ENCODE assay signal across 15 cellular contexts in the genomic region with DNA sequence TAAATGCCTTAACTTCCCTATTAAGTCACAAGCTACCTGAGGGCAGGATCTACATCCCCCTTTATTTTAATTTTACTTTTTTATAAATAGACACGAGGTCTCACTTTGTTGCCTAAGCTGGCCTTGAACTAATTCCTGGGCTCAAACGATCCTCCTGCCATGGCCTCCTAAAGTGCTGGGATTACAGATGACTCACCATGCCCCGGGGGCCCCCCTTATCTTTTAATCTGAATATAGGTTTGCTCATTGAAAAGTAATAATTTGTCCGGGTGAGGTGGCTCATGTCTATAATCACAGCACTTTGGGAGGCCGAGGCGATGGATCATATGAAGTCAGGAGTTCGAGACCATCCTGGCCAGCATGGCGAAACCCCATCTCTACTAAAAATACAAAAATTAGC. TPM values are rescaled to one million over a fixed set of nuclear protein-coding genes. Genes with fewer than 3 reads are reported as not detected.
DNase-seq lines count a peak whose midpoint lies in the region; ATAC-seq and TF ChIP-seq lines count a peak whose summit lies in the region.
"Had no signal": no experiment of that assay in that cellular context is flagged by ENCODE, and none has a peak within 500 bp of the region (broad histone marks: within the 10 kb centered on the region; RNA-seq: fewer than 3 reads in every experiment).

No MANE protein-coding gene starts in this region.

- H3K4me3 ChIP-seq in GM23338 = peak overlapping the region; percentile 38; the same call in 1 of the 2 replicates

- H3K79me2 ChIP-seq in GM23338 (replicated peaks; ENCODE audit: insufficient read depth) = peaks cover 26% of the 10 kb centered on the region

- H3K27ac ChIP-seq in 22Rv1 = peak overlapping the region; percentile 96
- H3K27ac ChIP-seq in GM23338 (ENCODE audit: low read depth) = peak overlapping the region; percentile 91

- H3F3A ChIP-seq in GM23338 (replicated peaks; ENCODE audit: low read depth) = peaks cover 42% of the 10 kb centered on the region

- H3K4me1 ChIP-seq in GM23338 (ENCODE audit: insufficient read depth) = peaks cover 57% of the 10 kb centered on the region

- no peaks in the 10 kb centered on the region for H3K9me2 ChIP-seq in GM23338 (ENCODE audit: insufficient read depth)

- TF ChIP-seq CTCF in 22Rv1 (IDR thresholded peaks at IDR 0.05) (no peak), GM23338 (conservative IDR thresholded peaks at IDR 0.05; ENCODE audit: low read depth in 2 of 2) (no peak)

- ATAC-seq in GM23338 (no peak), GM18907 (IDR thresholded peaks at IDR 0.05; ENCODE audit: unreplicated experiment) (no peak), HG02884 (IDR thresholded peaks at IDR 0.05; ENCODE audit: unreplicated experiment) (no peak)
- ATAC-seq in activated T-helper 17 cell treated with anti-CD3 and anti-CD28 coated beads, Interleukin-2, amount 50 U/mL, for 72 hours (replicated peaks) = no peak

- intact Hi-C loops in posterior vena cava (cut with DNase I) = no loop called here

- peaks cover 31% of the 10 kb centered on the region for H3K27me3 Mint-ChIP-seq in GM23338 (ENCODE audit: insufficient read depth, low read depth, poor library complexity)
- H3K27me3 Mint-ChIP-seq in activated T-helper 17 cell treated with anti-CD3 and anti-CD28 coated beads, Interleukin-2, amount 50 U/mL, for 72 hours = no peaks in the 10 kb centered on the region

- H3K27ac Mint-ChIP-seq in GM23338 = 0 out of 2 replicates have a peak overlapping the region, but pooled peaks have one; percentile 59
- peak overlapping the region; percentile 20 for H3K27ac Mint-ChIP-seq in activated T-helper 17 cell treated with anti-CD3 and anti-CD28 coated beads, Interleukin-2, amount 50 U/mL, for 72 hours

- no peaks in the 10 kb centered on the region for H3K27me3 ChIP-seq in GM23338 (ENCODE audit: insufficient read depth)

- no peak overlapping the region; the same call in 2 of the 3 replicates for H3K4me3 Mint-ChIP-seq in GM23338
- no peak overlapping the region for H3K4me3 Mint-ChIP-seq in activated T-helper 17 cell treated with anti-CD3 and anti-CD28 coated beads, Interleukin-2, amount 50 U/mL, for 72 hours
- H3K4me3 Mint-ChIP-seq: CD14-positive monocyte had no signal

- H3K9me3 Mint-ChIP-seq in GM23338 = no peaks in the 10 kb centered on the region
- no peaks in the 10 kb centered on the region for H3K9me3 Mint-ChIP-seq in activated T-helper 17 cell treated with anti-CD3 and anti-CD28 coated beads, Interleukin-2, amount 50 U/mL, for 72 hours
- H3K9me3 Mint-ChIP-seq: CD14-positive monocyte had no signal

- H3K36me3 Mint-ChIP-seq in GM23338 (ENCODE audit: low read depth) = peaks cover 82% of the 10 kb centered on the region
- H3K36me3 Mint-ChIP-seq in activated T-helper 17 cell treated with anti-CD3 and anti-CD28 coated beads, Interleukin-2, amount 50 U/mL, for 72 hours (ENCODE audit: low read depth) = peaks cover 4% of the 10 kb centered on the region

- H3K4me2 ChIP-seq in GM23338 = peak overlapping the region; percentile 64

- H4K20me1 ChIP-seq in GM23338 (replicated peaks; ENCODE audit: insufficient read depth) = 0 out of 2 replicates have a peak, but pooled peaks cover 14% of the 10 kb centered on the region

- H2AFZ ChIP-seq in GM23338 = no peak overlapping the region

- DNase-seq in GM23338 (ENCODE audit: low spot score) = no peak
- peak; percentile 36 for DNase-seq in posterior vena cava (ENCODE audit: low spot score)
- DNase-seq in GF-D8 (lab: John Stamatoyannopoulos, UW) = no peak
- DNase-seq: AML-193, H7, NCI-H2029, NCI-H2171, NCI-H446, NCI-H69, SIG-M5 had no signal

- peaks cover 75% of the 10 kb centered on the region for H3K4me1 Mint-ChIP-seq in GM23338
- peaks cover 6% of the 10 kb centered on the region for H3K4me1 Mint-ChIP-seq in activated T-helper 17 cell treated with anti-CD3 and anti-CD28 coated beads, Interleukin-2, amount 50 U/mL, for 72 hours

- H3K36me3 ChIP-seq in GM23338 (ENCODE audit: insufficient read depth) = peaks cover 19% of the 10 kb centered on the region; the same call in 1 of the 2 replicates

TF ChIP-seq in GM23338, 12 proteins besides CTCF, POLR2A, EP300 and RAD21 (continues in another document):
- TF ChIP-seq, protein P1, sequence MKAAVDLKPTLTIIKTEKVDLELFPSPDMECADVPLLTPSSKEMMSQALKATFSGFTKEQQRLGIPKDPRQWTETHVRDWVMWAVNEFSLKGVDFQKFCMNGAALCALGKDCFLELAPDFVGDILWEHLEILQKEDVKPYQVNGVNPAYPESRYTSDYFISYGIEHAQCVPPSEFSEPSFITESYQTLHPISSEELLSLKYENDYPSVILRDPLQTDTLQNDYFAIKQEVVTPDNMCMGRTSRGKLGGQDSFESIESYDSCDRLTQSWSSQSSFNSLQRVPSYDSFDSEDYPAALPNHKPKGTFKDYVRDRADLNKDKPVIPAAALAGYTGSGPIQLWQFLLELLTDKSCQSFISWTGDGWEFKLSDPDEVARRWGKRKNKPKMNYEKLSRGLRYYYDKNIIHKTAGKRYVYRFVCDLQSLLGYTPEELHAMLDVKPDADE (IDR thresholded peaks at IDR 0.05) = no peak
- TF ChIP-seq ZNF114 (CRISPR knock-in tag; IDR thresholded peaks at IDR 0.05) = no peak
- no peak for TF ChIP-seq CREB1 (CRISPR knock-in tag; IDR thresholded peaks at IDR 0.05; ENCODE audit: low read depth)
- TF ChIP-seq NANOG (IDR thresholded peaks at IDR 0.05; ENCODE audit: borderline replicate concordance) = no peak
- TF ChIP-seq JUNB (IDR thresholded peaks at IDR 0.05; ENCODE audit: unreplicated experiment) = no peak
- TF ChIP-seq ZNF331 (CRISPR knock-in tag; IDR thresholded peaks at IDR 0.05; ENCODE audit: low read depth) = no peak
- TF ChIP-seq, protein P2, sequence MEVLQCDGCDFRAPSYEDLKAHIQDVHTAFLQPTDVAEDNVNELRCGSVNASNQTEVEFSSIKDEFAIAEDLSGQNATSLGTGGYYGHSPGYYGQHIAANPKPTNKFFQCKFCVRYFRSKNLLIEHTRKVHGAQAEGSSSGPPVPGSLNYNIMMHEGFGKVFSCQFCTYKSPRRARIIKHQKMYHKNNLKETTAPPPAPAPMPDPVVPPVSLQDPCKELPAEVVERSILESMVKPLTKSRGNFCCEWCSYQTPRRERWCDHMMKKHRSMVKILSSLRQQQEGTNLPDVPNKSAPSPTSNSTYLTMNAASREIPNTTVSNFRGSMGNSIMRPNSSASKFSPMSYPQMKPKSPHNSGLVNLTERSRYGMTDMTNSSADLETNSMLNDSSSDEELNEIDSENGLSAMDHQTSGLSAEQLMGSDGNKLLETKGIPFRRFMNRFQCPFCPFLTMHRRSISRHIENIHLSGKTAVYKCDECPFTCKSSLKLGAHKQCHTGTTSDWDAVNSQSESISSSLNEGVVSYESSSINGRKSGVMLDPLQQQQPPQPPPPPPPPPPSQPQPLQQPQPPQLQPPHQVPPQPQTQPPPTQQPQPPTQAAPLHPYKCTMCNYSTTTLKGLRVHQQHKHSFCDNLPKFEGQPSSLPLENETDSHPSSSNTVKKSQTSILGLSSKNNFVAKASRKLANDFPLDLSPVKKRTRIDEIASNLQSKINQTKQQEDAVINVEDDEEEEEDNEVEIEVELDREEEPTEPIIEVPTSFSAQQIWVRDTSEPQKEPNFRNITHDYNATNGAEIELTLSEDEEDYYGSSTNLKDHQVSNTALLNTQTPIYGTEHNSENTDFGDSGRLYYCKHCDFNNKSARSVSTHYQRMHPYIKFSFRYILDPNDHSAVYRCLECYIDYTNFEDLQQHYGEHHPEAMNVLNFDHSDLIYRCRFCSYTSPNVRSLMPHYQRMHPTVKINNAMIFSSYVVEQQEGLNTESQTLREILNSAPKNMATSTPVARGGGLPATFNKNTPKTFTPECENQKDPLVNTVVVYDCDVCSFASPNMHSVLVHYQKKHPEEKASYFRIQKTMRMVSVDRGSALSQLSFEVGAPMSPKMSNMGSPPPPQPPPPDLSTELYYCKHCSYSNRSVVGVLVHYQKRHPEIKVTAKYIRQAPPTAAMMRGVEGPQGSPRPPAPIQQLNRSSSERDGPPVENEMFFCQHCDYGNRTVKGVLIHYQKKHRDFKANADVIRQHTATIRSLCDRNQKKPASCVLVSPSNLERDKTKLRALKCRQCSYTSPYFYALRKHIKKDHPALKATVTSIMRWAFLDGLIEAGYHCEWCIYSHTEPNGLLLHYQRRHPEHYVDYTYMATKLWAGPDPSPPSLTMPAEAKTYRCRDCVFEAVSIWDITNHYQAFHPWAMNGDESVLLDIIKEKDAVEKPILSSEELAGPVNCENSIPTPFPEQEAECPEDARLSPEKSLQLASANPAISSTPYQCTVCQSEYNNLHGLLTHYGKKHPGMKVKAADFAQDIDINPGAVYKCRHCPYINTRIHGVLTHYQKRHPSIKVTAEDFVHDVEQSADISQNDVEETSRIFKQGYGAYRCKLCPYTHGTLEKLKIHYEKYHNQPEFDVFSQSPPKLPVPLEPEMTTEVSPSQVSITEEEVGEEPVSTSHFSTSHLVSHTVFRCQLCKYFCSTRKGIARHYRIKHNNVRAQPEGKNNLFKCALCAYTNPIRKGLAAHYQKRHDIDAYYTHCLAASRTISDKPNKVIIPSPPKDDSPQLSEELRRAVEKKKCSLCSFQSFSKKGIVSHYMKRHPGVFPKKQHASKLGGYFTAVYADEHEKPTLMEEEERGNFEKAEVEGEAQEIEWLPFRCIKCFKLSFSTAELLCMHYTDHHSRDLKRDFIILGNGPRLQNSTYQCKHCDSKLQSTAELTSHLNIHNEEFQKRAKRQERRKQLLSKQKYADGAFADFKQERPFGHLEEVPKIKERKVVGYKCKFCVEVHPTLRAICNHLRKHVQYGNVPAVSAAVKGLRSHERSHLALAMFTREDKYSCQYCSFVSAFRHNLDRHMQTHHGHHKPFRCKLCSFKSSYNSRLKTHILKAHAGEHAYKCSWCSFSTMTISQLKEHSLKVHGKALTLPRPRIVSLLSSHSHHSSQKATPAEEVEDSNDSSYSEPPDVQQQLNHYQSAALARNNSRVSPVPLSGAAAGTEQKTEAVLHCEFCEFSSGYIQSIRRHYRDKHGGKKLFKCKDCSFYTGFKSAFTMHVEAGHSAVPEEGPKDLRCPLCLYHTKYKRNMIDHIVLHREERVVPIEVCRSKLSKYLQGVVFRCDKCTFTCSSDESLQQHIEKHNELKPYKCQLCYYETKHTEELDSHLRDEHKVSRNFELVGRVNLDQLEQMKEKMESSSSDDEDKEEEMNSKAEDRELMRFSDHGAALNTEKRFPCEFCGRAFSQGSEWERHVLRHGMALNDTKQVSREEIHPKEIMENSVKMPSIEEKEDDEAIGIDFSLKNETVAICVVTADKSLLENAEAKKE (CRISPR knock-in tag; IDR thresholded peaks at IDR 0.05) = no peak
- TF ChIP-seq EZH2phosphoT487 (IDR thresholded peaks at IDR 0.05; ENCODE audit: unreplicated experiment) = no peak

RNA-seq across cellular contexts. Expression of a gene that starts 14.2 kb away (rescaled TPM):
- 126 and 149 TPM in 2 replicates for total RNA-seq in GM23338 (2014; rRNA removed; shearing (Covaris generic))
- polyA plus RNA-seq in GM23338 (2016; fragmentation: Nextera tagmentation; extraction: Ambion mirVana) = 93.1 and 97.2 TPM in 2 replicates
- under 1 TPM; 0.56 to 0.61 TPM for total RNA-seq in activated T-helper 17 cell treated with anti-CD3 and anti-CD28 coated beads, Interleukin-2, amount 50 U/mL, for 72 hours
- total RNA-seq in posterior vena cava = 1 to 10 TPM in 1 of 2 donors, under 1 TPM in 1; 0.48 to 1.3 TPM
- polyA plus RNA-seq: CD14-positive monocyte had no signal

RNA-seq across cellular contexts. Expression of a gene that starts 48.2 kb away (rescaled TPM):
- total RNA-seq in GM23338 (2014; rRNA removed; shearing (Covaris generic)) = 27.3 and 35.3 TPM in 2 replicates
- polyA plus RNA-seq in GM23338 (2016; fragmentation: Nextera tagmentation; extraction: Ambion mirVana) = 81.1 and 89.2 TPM in 2 replicates
- 10 to 100 TPM; 34.0 to 51.1 TPM for total RNA-seq in activated T-helper 17 cell treated with anti-CD3 and anti-CD28 coated beads, Interleukin-2, amount 50 U/mL, for 72 hours
- 10 to 100 TPM; 35.2 to 45.2 TPM for total RNA-seq in posterior vena cava

Comparison
In these comparisons a context has a peak if more than half of its experiments do, and no peak if none do; other contexts are left out.
1. RNA of a gene that starts 14.2 kb away (total RNA-seq): 126 to 149 TPM in GM23338; 0.48 to 1.3 TPM in posterior vena cava and 0.56 to 0.61 TPM in activated T-helper 17 cell treated with anti-CD3 and anti-CD28 coated beads, Interleukin-2, amount 50 U/mL, for 72 hours; every median in the first group is over 10 times any median in the second.